Comparison of ENCODE assay signal across 18 cellular contexts in the genomic region with DNA sequence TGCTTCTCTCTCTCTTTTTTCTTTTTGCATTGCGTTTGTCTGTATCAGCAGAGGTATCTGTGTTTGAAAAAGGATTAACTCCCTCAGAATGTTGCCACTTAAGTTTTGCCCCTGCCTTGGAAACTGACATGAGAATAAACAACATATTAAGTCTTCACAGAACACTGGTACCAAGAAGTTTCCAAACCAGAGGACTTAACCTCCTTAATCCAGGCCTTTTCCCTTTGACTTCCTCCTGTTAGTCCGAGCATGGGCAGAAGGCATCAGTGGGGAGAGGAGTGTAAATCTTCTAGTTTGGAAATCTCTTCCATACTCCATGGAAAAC.
DNase-seq lines count a peak whose midpoint lies in the region; ATAC-seq, FAIRE-seq and TF ChIP-seq lines count a peak whose summit lies in the region.
"Had no signal": no experiment of that assay in that cellular context is flagged by ENCODE, and none has a peak within 500 bp of the region (broad histone marks: within the 10 kb centered on the region; RNA-seq: fewer than 3 reads in every experiment).

No MANE protein-coding gene starts in this region.

- no peaks in the 10 kb centered on the region for H3K36me3 Mint-ChIP-seq in astrocyte (ENCODE audit: low read depth, unreplicated experiment)

- no peak overlapping the region for H3K4me2 ChIP-seq in astrocyte (ENCODE audit: low read length)
- H3K4me2 ChIP-seq in mesendoderm (ENCODE audit: low read length) = no peak overlapping the region
- H3K4me2 ChIP-seq in smooth muscle cell = peak overlapping the region; percentile 83
- H3K4me2 ChIP-seq: BLaER1 treated with 17β-estradiol and CSF1 and Interleukin-3, amounts not matched to agents 10 nM and 100 nM; KMS-11 had no signal

- peaks cover 21% of the 10 kb centered on the region for H3K4me1 ChIP-seq in astrocyte (ENCODE audit: insufficient read depth, low read length)
- H3K4me1 ChIP-seq in mesendoderm (ENCODE audit: control insufficient read depth, low read depth, low read length) = peaks cover 9% of the 10 kb centered on the region
- peaks cover 32% of the 10 kb centered on the region for H3K4me1 ChIP-seq in smooth muscle cell (ENCODE audit: low read depth)
- H3K4me1 ChIP-seq: BLaER1 treated with 17β-estradiol and CSF1 and Interleukin-3, amounts not matched to agents 10 nM and 100 nM had no signal

- no peaks in the 10 kb centered on the region for H3K27me3 ChIP-seq in astrocyte (ENCODE audit: insufficient read depth, low read length)
- H3K27me3 ChIP-seq in mesendoderm (ENCODE audit: insufficient read depth, low read length, poor library complexity) = no peaks in the 10 kb centered on the region
- no peaks in the 10 kb centered on the region for H3K27me3 ChIP-seq in smooth muscle cell (ENCODE audit: low read depth)
- H3K27me3 ChIP-seq in dorsolateral prefrontal cortex = peaks cover 0 to 30% (median 10%) of the 10 kb centered on the region in 45 donors
- H3K27me3 ChIP-seq: BLaER1 treated with 17β-estradiol and CSF1 and Interleukin-3, amounts not matched to agents 10 nM and 100 nM had no signal

- H2AK5ac ChIP-seq in mesendoderm (ENCODE audit: low read length) = no peak overlapping the region

- H3K27ac ChIP-seq in astrocyte (ENCODE audit: low read depth, low read length) = no peak overlapping the region
- H3K27ac ChIP-seq in mesendoderm (ENCODE audit: low read depth, low read length) = no peak overlapping the region
- peak overlapping the region; percentile 1 for H3K27ac ChIP-seq in smooth muscle cell (ENCODE audit: low read depth)
- no peak overlapping the region for H3K27ac ChIP-seq in dorsolateral prefrontal cortex
- H3K27ac ChIP-seq: BLaER1 treated with 17β-estradiol and CSF1 and Interleukin-3, amounts not matched to agents 10 nM and 100 nM; KMS-11 had no signal

- intact Hi-C loops in dorsolateral prefrontal cortex (cut with DNase I) = no loop called here

- no peak overlapping the region for H2AFZ ChIP-seq in astrocyte (ENCODE audit: low read depth, low read length)
- H2AFZ ChIP-seq in smooth muscle cell (ENCODE audit: low read depth) = no peak overlapping the region

- H2BK120ac ChIP-seq in mesendoderm (ENCODE audit: low read depth, low read length) = no peak overlapping the region

- H3K9me3 ChIP-seq in astrocyte (ENCODE audit: insufficient read depth, low read depth, low read length) = no peaks in the 10 kb centered on the region
- H3K9me3 ChIP-seq in smooth muscle cell (replicated peaks; ENCODE audit: low read depth) = no peaks in the 10 kb centered on the region
- H3K9me3 ChIP-seq: BLaER1 treated with 17β-estradiol and CSF1 and Interleukin-3, amounts not matched to agents 10 nM and 100 nM had no signal

- H3K9me3 Mint-ChIP-seq in astrocyte (ENCODE audit: unreplicated experiment) = no peaks in the 10 kb centered on the region

- H4K5ac ChIP-seq in mesendoderm (ENCODE audit: low read length) = no peak overlapping the region

- H3K18ac ChIP-seq in mesendoderm (ENCODE audit: low read length) = peak overlapping the region; percentile 30

- H3K23ac ChIP-seq in mesendoderm (ENCODE audit: low read length) = no peak overlapping the region

- H3K4me3 ChIP-seq in astrocyte (ENCODE audit: insufficient read depth, low read depth, low read length) (no peak overlapping the region), mesendoderm (ENCODE audit: low read length) (no peak overlapping the region), smooth muscle cell (peak overlapping the region; percentile 37), dorsolateral prefrontal cortex (no peak overlapping the region)
- H3K4me3 ChIP-seq: BLaER1 treated with 17β-estradiol and CSF1 and Interleukin-3, amounts not matched to agents 10 nM and 100 nM had no signal

- no peak overlapping the region for H3K9ac ChIP-seq in astrocyte (ENCODE audit: low read length)
- no peak overlapping the region for H3K9ac ChIP-seq in mesendoderm (ENCODE audit: low read length)
- no peak overlapping the region for H3K9ac ChIP-seq in smooth muscle cell (ENCODE audit: low read depth)
- H3K9ac ChIP-seq: BLaER1 treated with 17β-estradiol and CSF1 and Interleukin-3, amounts not matched to agents 10 nM and 100 nM; KMS-11 had no signal

- H3K4me3 Mint-ChIP-seq in astrocyte (ENCODE audit: unreplicated experiment) = no peak overlapping the region

- H3K56ac ChIP-seq in mesendoderm (ENCODE audit: low read length) = peak overlapping the region; percentile 17

- no CpG with 5 or more reads among the region's 2 CpGs for WGBS in mesendoderm (ENCODE audit: extremely low coverage, insufficient coverage, low lambda C conversion rate)
- 0% methylated on average over 2 of the region's 2 CpGs for WGBS in smooth muscle cell (ENCODE audit: low lambda C conversion rate)

- H3K36me3 ChIP-seq in astrocyte (ENCODE audit: insufficient read depth, low read length) (no peaks in the 10 kb centered on the region), mesendoderm (ENCODE audit: control insufficient read depth, insufficient read depth, low read length) (no peaks in the 10 kb centered on the region), smooth muscle cell (ENCODE audit: low read depth) (no peaks in the 10 kb centered on the region)
- H3K36me3 ChIP-seq: BLaER1 treated with 17β-estradiol and CSF1 and Interleukin-3, amounts not matched to agents 10 nM and 100 nM had no signal

- peaks cover 34% of the 10 kb centered on the region for H3K4me1 Mint-ChIP-seq in astrocyte (ENCODE audit: low read depth, unreplicated experiment)

- H4K20me1 ChIP-seq in astrocyte (ENCODE audit: insufficient read depth, low read length) (no peaks in the 10 kb centered on the region), smooth muscle cell (ENCODE audit: low read depth) (no peaks in the 10 kb centered on the region)
- H4K20me1 ChIP-seq: BLaER1 treated with 17β-estradiol and CSF1 and Interleukin-3, amounts not matched to agents 10 nM and 100 nM had no signal

- TF ChIP-seq CTCF in astrocyte (IDR thresholded peaks at IDR 0.05; ENCODE audit: insufficient read depth, low read depth, low read length) (no peak), smooth muscle cell (IDR thresholded peaks at IDR 0.05; ENCODE audit: borderline replicate concordance, insufficient read depth, poor library complexity, severe bottlenecking) (no peak), dorsolateral prefrontal cortex (IDR thresholded peaks at IDR 0.05 in 54 of 56, conservative IDR thresholded peaks at IDR 0.05 in 2 of 56; ENCODE audit: low read depth in 1 of 56, partially characterized antibody in 56 of 56) (no peak)

- H3F3A ChIP-seq in smooth muscle cell (ENCODE audit: low read depth) = peaks cover 18% of the 10 kb centered on the region

- H3K4ac ChIP-seq in mesendoderm (ENCODE audit: low read depth, low read length) = peak overlapping the region; percentile 48

- FAIRE-seq in astrocyte (lab: Jason Lieb, UNC) = peak; percentile 20
- FAIRE-seq: GM18507 had no signal

- ATAC-seq in GM18907 (IDR thresholded peaks at IDR 0.05; ENCODE audit: unreplicated experiment) = no peak
- ATAC-seq: Panc1, Right ventricle myocardium inferior had no signal

- no peak overlapping the region for H2BK15ac ChIP-seq in mesendoderm (replicated peaks; ENCODE audit: low read depth)

- no peaks in the 10 kb centered on the region for H3K27me3 Mint-ChIP-seq in astrocyte (ENCODE audit: low read depth, unreplicated experiment)

- H3K79me2 ChIP-seq in astrocyte (ENCODE audit: insufficient read depth, low read length) = no peaks in the 10 kb centered on the region
- no peaks in the 10 kb centered on the region for H3K79me2 ChIP-seq in mesendoderm (ENCODE audit: control insufficient read depth, insufficient read depth, low read length)
- H3K79me2 ChIP-seq in smooth muscle cell (ENCODE audit: low read depth) = no peaks in the 10 kb centered on the region

- H4K8ac ChIP-seq in mesendoderm (ENCODE audit: low read depth, low read length) = no peak overlapping the region

- peak overlapping the region; percentile 77 for H3K27ac Mint-ChIP-seq in astrocyte (ENCODE audit: unreplicated experiment)

- H3K79me1 ChIP-seq in mesendoderm (ENCODE audit: low read length) = no peaks in the 10 kb centered on the region

- H2BK5ac ChIP-seq in mesendoderm (ENCODE audit: low read length) = peak overlapping the region; percentile 60

- DNase-seq in NCI-H82 (lab: John Stamatoyannopoulos, UW) (peak; percentile 32), NCI-H82 treated with DMSO at 0.1 percent for 48 hours (lab: John Stamatoyannopoulos, UW; ENCODE audit: unreplicated experiment) (no peak), astrocyte (ENCODE audit: low read depth) (no peak), mesendoderm (peak; percentile 60), smooth muscle cell (lab: John Stamatoyannopoulos, UW; ENCODE audit: unreplicated experiment) (no peak), HK-2 (ENCODE audit: unreplicated experiment) (no peak), dorsolateral prefrontal cortex (no peak)
- DNase-seq: 8988T, NCI-H1092, NCI-H1694, NCI-H446, NCI-H748 treated with DMSO at 0.1 percent for 48 hours had no signal

Comparison
In these comparisons a context has a peak if more than half of its experiments do, and no peak if none do; other contexts are left out.
1. DNase-seq: peak in NCI-H82 (single experiment) and mesendoderm (single experiment); none in NCI-H82 treated with DMSO at 0.1 percent for 48 hours (single experiment), astrocyte (single experiment), smooth muscle cell (single experiment), HK-2 (single experiment) and dorsolateral prefrontal cortex (0 of 10).